15 cellular contexts compared by ENCODE assay signal in the genomic region with DNA sequence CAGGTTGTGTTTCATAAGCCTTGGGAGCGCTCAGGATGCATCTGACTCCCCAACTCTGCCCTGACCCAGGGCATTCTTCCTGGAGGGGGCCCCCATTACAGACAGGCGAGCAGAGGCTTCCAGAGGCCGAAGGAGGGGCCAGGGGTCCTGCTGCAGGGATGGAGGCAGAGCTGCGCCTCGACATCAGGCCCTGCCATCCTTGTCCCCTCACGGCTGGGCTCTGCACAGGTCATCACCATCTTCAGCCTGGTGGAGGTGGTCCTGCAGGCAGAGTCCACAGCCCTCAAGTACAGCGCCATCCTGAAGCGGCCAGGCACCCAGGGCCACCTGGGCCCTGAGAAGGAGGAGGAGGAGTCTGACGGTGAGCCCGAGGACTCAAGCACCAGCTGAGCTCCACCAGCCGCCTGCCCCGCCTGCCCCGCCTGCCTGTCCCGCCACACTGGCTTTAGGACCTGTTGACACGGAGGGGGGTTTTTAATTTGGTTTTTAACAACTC. TPM values are rescaled to one million over a fixed set of nuclear protein-coding genes. Genes with fewer than 3 reads are reported as not detected.
DNase-seq lines count a peak whose midpoint lies in the region; ATAC-seq and TF ChIP-seq lines count a peak whose summit lies in the region.
"Had no signal": no experiment of that assay in that cellular context is flagged by ENCODE, and none has a peak within 500 bp of the region (broad histone marks: within the 10 kb centered on the region; RNA-seq: fewer than 3 reads in every experiment).

No MANE protein-coding gene starts in this region.

- H3K27ac ChIP-seq in lower lobe of right lung (no peak overlapping the region), upper lobe of right lung (no peak overlapping the region)
- H3K27ac ChIP-seq: ascending aorta, upper lobe of left lung had no signal

- no peak overlapping the region for H3K27ac Mint-ChIP-seq in activated naive CD4-positive, alpha-beta T cell treated with anti-CD3 and anti-CD28 coated beads, Interleukin-2, amount 50 U/mL, for 72 hours
- no peak overlapping the region for H3K27ac Mint-ChIP-seq in activated CD8-positive, alpha-beta memory T cell treated with anti-CD3 and anti-CD28 coated beads, Interleukin-2, amount 10 ng/mL, durations not matched to agents 7 days and 5 days
- H3K27ac Mint-ChIP-seq: stimulated activated effector memory CD8-positive, alpha-beta T cell treated with anti-CD3 and anti-CD28 coated beads, Interleukin-12 subunit alpha, Interleukin-12 subunit beta, amount 100 ng/mL, for 72 hours had no signal

- H3K36me3 Mint-ChIP-seq in activated naive CD4-positive, alpha-beta T cell treated with anti-CD3 and anti-CD28 coated beads, Interleukin-2, amount 50 U/mL, for 72 hours: no peaks in the 10 kb centered on the region
- no peaks in the 10 kb centered on the region for H3K36me3 Mint-ChIP-seq in activated CD8-positive, alpha-beta memory T cell treated with anti-CD3 and anti-CD28 coated beads, Interleukin-2, amount 10 ng/mL, durations not matched to agents 7 days and 5 days
- H3K36me3 Mint-ChIP-seq: stimulated activated effector memory CD8-positive, alpha-beta T cell treated with anti-CD3 and anti-CD28 coated beads, Interleukin-12 subunit alpha, Interleukin-12 subunit beta, amount 100 ng/mL, for 72 hours had no signal

- no peaks in the 10 kb centered on the region for H3K9me3 ChIP-seq in lower lobe of right lung
- H3K9me3 ChIP-seq in upper lobe of right lung: no peaks in the 10 kb centered on the region
- H3K9me3 ChIP-seq: upper lobe of left lung had no signal

- no peaks in the 10 kb centered on the region for H3K4me1 Mint-ChIP-seq in activated CD8-positive, alpha-beta memory T cell treated with anti-CD3 and anti-CD28 coated beads, Interleukin-2, amount 10 ng/mL, durations not matched to agents 7 days and 5 days
- H3K4me1 Mint-ChIP-seq: stimulated activated effector memory CD8-positive, alpha-beta T cell treated with anti-CD3 and anti-CD28 coated beads, Interleukin-12 subunit alpha, Interleukin-12 subunit beta, amount 100 ng/mL, for 72 hours had no signal

- DNase-seq in activated naive CD4-positive, alpha-beta T cell treated with anti-CD3 and anti-CD28 coated beads, Interleukin-2, amount 50 U/mL, for 72 hours (ENCODE audit: low spot score in 2 of 2): peak; percentile 2 to 44
- no peak for DNase-seq in activated naive CD4-positive, alpha-beta T cell (lab: John Stamatoyannopoulos, UW)
- DNase-seq in activated CD8-positive, alpha-beta memory T cell treated with anti-CD3 and anti-CD28 coated beads, Interleukin-2, amount 10 ng/mL, durations not matched to agents 7 days and 5 days: peak; percentile 35
- DNase-seq in lower lobe of right lung (peak; percentile 35), upper lobe of right lung (peak; percentile 51), GM20000 (ENCODE audit: low spot score) (no peak)
- DNase-seq: GOT3, midbrain, NCI-H1417 treated with DMSO at 0.1 percent for 48 hours, T-helper 9 cell had no signal

- peaks cover 3% of the 10 kb centered on the region for H3K36me3 ChIP-seq in lower lobe of right lung
- H3K36me3 ChIP-seq in upper lobe of right lung: no peaks in the 10 kb centered on the region

- intact Hi-C loops in lower lobe of right lung (cut with DNase I) (no loop called here), upper lobe of right lung (cut with DNase I) (no loop called here)

- ATAC-seq in activated naive CD4-positive, alpha-beta T cell treated with anti-CD3 and anti-CD28 coated beads, Interleukin-2, amount 50 U/mL, for 72 hours: no peak
- no peak for ATAC-seq in activated CD8-positive, alpha-beta memory T cell treated with anti-CD3 and anti-CD28 coated beads, Interleukin-2, amount 10 ng/mL, durations not matched to agents 7 days and 5 days
- ATAC-seq in lower lobe of right lung: no peak
- no peak for ATAC-seq in upper lobe of right lung
- ATAC-seq in HG03159 (IDR thresholded peaks at IDR 0.05; ENCODE audit: unreplicated experiment): no peak
- ATAC-seq: SK-N-SH treated with all-trans-retinoic acid at 6 μM for 48 hours; stimulated activated effector memory CD8-positive, alpha-beta T cell treated with anti-CD3 and anti-CD28 coated beads, Interleukin-12 subunit alpha, Interleukin-12 subunit beta, amount 100 ng/mL, for 72 hours had no signal

- H3K27me3 ChIP-seq in lower lobe of right lung (ENCODE audit: low read depth) (no peaks in the 10 kb centered on the region), upper lobe of right lung (no peaks in the 10 kb centered on the region)
- H3K27me3 ChIP-seq: ascending aorta, upper lobe of left lung had no signal

- CTCF ChIA-PET in activated CD8-positive, alpha-beta memory T cell treated with anti-CD3 and anti-CD28 coated beads, Interleukin-2, amount 10 ng/mL, durations not matched to agents 7 days and 5 days (lab: Charles Lee): interaction anchor here (1.0 to 3.7 kb wide), 8 partner anchors 14 to 105 kb away, joined by 3 to 16 read pairs (median 4); no protein-coding TSS in a partner anchor

- TF ChIP-seq CTCF in lower lobe of right lung (IDR thresholded peaks at IDR 0.05): no peak
- TF ChIP-seq CTCF in upper lobe of right lung (IDR thresholded peaks at IDR 0.05): no peak
- no peak for TF ChIP-seq CTCF in GM20000 (IDR thresholded peaks at IDR 0.05; ENCODE audit: extremely low read depth, missing control alignments)

- H3K4me1 ChIP-seq in lower lobe of right lung (no peaks in the 10 kb centered on the region), upper lobe of right lung (no peaks in the 10 kb centered on the region)
- H3K4me1 ChIP-seq: ascending aorta, upper lobe of left lung had no signal

- no peak overlapping the region for H3K4me3 Mint-ChIP-seq in activated CD8-positive, alpha-beta memory T cell treated with anti-CD3 and anti-CD28 coated beads, Interleukin-2, amount 10 ng/mL, durations not matched to agents 7 days and 5 days
- H3K4me3 Mint-ChIP-seq: stimulated activated effector memory CD8-positive, alpha-beta T cell treated with anti-CD3 and anti-CD28 coated beads, Interleukin-12 subunit alpha, Interleukin-12 subunit beta, amount 100 ng/mL, for 72 hours had no signal

- no peak overlapping the region for H3K4me3 ChIP-seq in lower lobe of right lung
- H3K4me3 ChIP-seq in upper lobe of right lung: no peak overlapping the region
- H3K4me3 ChIP-seq: ascending aorta, upper lobe of left lung had no signal

- H3K27me3 Mint-ChIP-seq in activated CD8-positive, alpha-beta memory T cell treated with anti-CD3 and anti-CD28 coated beads, Interleukin-2, amount 10 ng/mL, durations not matched to agents 7 days and 5 days: no peaks in the 10 kb centered on the region

- H3K9me3 Mint-ChIP-seq in activated naive CD4-positive, alpha-beta T cell treated with anti-CD3 and anti-CD28 coated beads, Interleukin-2, amount 50 U/mL, for 72 hours: no peaks in the 10 kb centered on the region
- H3K9me3 Mint-ChIP-seq in activated CD8-positive, alpha-beta memory T cell treated with anti-CD3 and anti-CD28 coated beads, Interleukin-2, amount 10 ng/mL, durations not matched to agents 7 days and 5 days (ENCODE audit: low read depth): no peaks in the 10 kb centered on the region
- H3K9me3 Mint-ChIP-seq: stimulated activated effector memory CD8-positive, alpha-beta T cell treated with anti-CD3 and anti-CD28 coated beads, Interleukin-12 subunit alpha, Interleukin-12 subunit beta, amount 100 ng/mL, for 72 hours had no signal

RNA-seq across cellular contexts. Expression of a gene that starts 42.3 kb away (rescaled TPM):
- total RNA-seq in activated naive CD4-positive, alpha-beta T cell treated with anti-CD3 and anti-CD28 coated beads, Interleukin-2, amount 50 U/mL, for 72 hours: under 1 TPM; 0.16 to 0.53 TPM
- total RNA-seq in activated CD8-positive, alpha-beta memory T cell treated with anti-CD3 and anti-CD28 coated beads, Interleukin-2, amount 10 ng/mL, durations not matched to agents 7 days and 5 days: not detected
- total RNA-seq in lower lobe of right lung (6.0 TPM), upper lobe of right lung (9.5 TPM)
- total RNA-seq: ascending aorta had no signal

Comparison
In these comparisons a context has a peak if more than half of its experiments do, and no peak if none do; other contexts are left out.
1. DNase-seq: peak in activated naive CD4-positive, alpha-beta T cell treated with anti-CD3 and anti-CD28 coated beads, Interleukin-2, amount 50 U/mL, for 72 hours (2 of 2), activated CD8-positive, alpha-beta memory T cell treated with anti-CD3 and anti-CD28 coated beads, Interleukin-2, amount 10 ng/mL, durations not matched to agents 7 days and 5 days (single experiment), lower lobe of right lung (single experiment) and upper lobe of right lung (single experiment); none in activated naive CD4-positive, alpha-beta T cell (0 of 4) and GM20000 (single experiment).